1 cellular context compared by ENCODE assay signal in the genomic region with DNA sequence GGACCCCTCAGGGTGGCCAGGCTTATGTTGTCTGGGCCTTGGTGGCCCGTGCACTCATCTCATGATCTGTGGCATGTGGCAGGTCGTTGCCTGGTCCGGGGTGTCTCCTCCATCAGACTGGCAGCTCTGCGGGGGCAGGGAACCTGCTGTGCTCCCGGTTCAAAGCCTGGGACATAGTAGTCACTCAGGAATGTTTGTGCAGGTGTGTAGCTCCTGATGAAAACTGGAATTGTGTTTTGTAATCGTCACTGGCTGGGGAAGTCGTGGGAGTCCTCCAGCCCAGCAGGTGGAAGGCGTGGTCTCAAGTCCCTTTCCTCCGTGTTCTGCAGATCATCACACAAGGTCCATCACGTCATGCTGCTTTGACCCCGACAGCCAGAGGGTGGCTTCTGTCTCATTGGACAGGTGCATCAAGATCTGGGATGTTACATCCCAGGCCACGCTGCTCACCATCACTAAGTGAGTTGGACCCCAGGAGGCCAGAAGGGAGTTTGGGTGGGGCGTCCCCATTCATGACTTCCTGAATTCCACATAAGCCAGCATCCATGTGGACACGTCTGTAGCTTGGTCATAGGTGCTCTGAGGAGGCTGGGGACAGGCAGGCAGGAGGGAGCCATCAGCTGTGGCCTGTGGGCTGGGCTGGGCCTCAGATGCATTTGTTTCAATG.
TF ChIP-seq lines count a peak whose summit lies in the region.

No MANE protein-coding gene starts in this region.

TF ChIP-seq in HepG2, 621 proteins besides CTCF, POLR2A, EP300 and RAD21:
- TF ChIP-seq ZNF263 (CRISPR knock-in tag; IDR thresholded peaks at IDR 0.05) (peak; percentile 66), MEIS1 (CRISPR knock-in tag; IDR thresholded peaks at IDR 0.05; ENCODE audit: borderline replicate concordance) (no peak), FOSL2 (CRISPR knock-in tag; IDR thresholded peaks at IDR 0.05) (peak; percentile 31; the same call in 1 of the 2 replicates), ZSCAN22 (CRISPR knock-in tag; IDR thresholded peaks at IDR 0.05) (peak; percentile 99), CREB1 (IDR thresholded peaks at IDR 0.05) (peak; percentile 50), CREB1 (CRISPR knock-in tag; IDR thresholded peaks at IDR 0.05) (no peak), POLR2G (IDR thresholded peaks at IDR 0.05; ENCODE audit: low read depth, low read length) (no peak), ZNF607 (CRISPR knock-in tag; IDR thresholded peaks at IDR 0.05; ENCODE audit: borderline replicate concordance) (no peak)
- TF ChIP-seq, protein P1, sequence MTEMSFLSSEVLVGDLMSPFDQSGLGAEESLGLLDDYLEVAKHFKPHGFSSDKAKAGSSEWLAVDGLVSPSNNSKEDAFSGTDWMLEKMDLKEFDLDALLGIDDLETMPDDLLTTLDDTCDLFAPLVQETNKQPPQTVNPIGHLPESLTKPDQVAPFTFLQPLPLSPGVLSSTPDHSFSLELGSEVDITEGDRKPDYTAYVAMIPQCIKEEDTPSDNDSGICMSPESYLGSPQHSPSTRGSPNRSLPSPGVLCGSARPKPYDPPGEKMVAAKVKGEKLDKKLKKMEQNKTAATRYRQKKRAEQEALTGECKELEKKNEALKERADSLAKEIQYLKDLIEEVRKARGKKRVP (CRISPR knock-in tag; IDR thresholded peaks at IDR 0.05), result peak in 1 of 2 experiments; percentile 37; a peak in 1 of 4 replicates
